ENCODE assay signal across 22 cellular contexts in genomic region chr15:54373332-54373731, GRCh38.
A peak's percentile ranks its signal among the peaks of the same experiment; 100 is the strongest.
DNase-seq lines count a peak whose midpoint lies in the region; ATAC-seq and TF ChIP-seq lines count a peak whose summit lies in the region.
"Had no signal": no experiment of that assay in that cellular context is flagged by ENCODE, and none has a peak within 500 bp of the region (broad histone marks: within the 10 kb centered on the region; RNA-seq: fewer than 3 reads in every experiment).

No MANE protein-coding gene starts in this region.

- no peak for TF ChIP-seq POLR2A in thyroid gland (IDR thresholded peaks at IDR 0.05)

- no peaks in the 10 kb centered on the region for H3K79me2 ChIP-seq in parathyroid adenoma

- H3K9ac ChIP-seq in parathyroid adenoma: no peak overlapping the region
- H3K9ac ChIP-seq: BLaER1 had no signal

- H2AFZ ChIP-seq in parathyroid adenoma: peak overlapping the region; percentile 5

- H3K4me2 ChIP-seq in parathyroid adenoma (ENCODE audit: low read length): no peak overlapping the region
- H3K4me2 ChIP-seq: BLaER1 had no signal

- 97 to 100% methylated on average over 1 to 2 of the region's 2 CpGs for WGBS in thyroid gland, 2 donors

- H3K9me3 ChIP-seq in parathyroid adenoma (ENCODE audit: control insufficient read depth, low read length) (no peaks in the 10 kb centered on the region), upper lobe of right lung (no peaks in the 10 kb centered on the region), thyroid gland (no peaks in the 10 kb centered on the region)
- H3K9me3 ChIP-seq: BE2C had no signal

- H3K4me1 ChIP-seq in parathyroid adenoma (no peaks in the 10 kb centered on the region), upper lobe of right lung (no peaks in the 10 kb centered on the region), thyroid gland (no peaks in the 10 kb centered on the region)
- H3K4me1 ChIP-seq: BE2C, BLaER1 had no signal

- DNase-seq in NCI-H446 treated with DMSO at 0.1 percent for 48 hours (lab: John Stamatoyannopoulos, UW) (peak; percentile 16), upper lobe of right lung (no peak), thyroid gland (no peak)
- DNase-seq: 8988T; ACHN; BE2C; C1 segment of cervical spinal cord; CD4-positive, alpha-beta memory T cell; CD4-positive, CD25-positive, alpha-beta regulatory T cell; CD8-positive, alpha-beta memory T cell; COR-L47; DMS 273 treated with DMSO at 0.1 percent for 48 hours; DMS153; DMS53; DMS79; DND-41; EL; GDM1 had no signal

- H3K27ac ChIP-seq in parathyroid adenoma (no peak overlapping the region), upper lobe of right lung (no peak overlapping the region), thyroid gland (no peak overlapping the region)
- H3K27ac ChIP-seq: BLaER1 had no signal

- TF ChIP-seq CTCF in parathyroid adenoma (IDR thresholded peaks at IDR 0.05): no peak
- TF ChIP-seq CTCF in upper lobe of right lung (IDR thresholded peaks at IDR 0.05): no peak
- TF ChIP-seq CTCF in thyroid gland (IDR thresholded peaks at IDR 0.05): no peak

- ATAC-seq in upper lobe of right lung (peak; percentile 24), HG02981 (IDR thresholded peaks at IDR 0.05; ENCODE audit: unreplicated experiment) (no peak)
- ATAC-seq: GM12878 had no signal

- H3K27me3 ChIP-seq in parathyroid adenoma (ENCODE audit: control insufficient read depth, insufficient read depth, low read length): no peaks in the 10 kb centered on the region
- H3K27me3 ChIP-seq in upper lobe of right lung: peaks cover 3% of the 10 kb centered on the region
- H3K27me3 ChIP-seq in thyroid gland: no peaks in the 10 kb centered on the region
- H3K27me3 ChIP-seq: BE2C, BLaER1 had no signal

- H3K4me3 ChIP-seq in parathyroid adenoma (ENCODE audit: low read depth, low read length) (no peak overlapping the region), upper lobe of right lung (no peak overlapping the region), thyroid gland (replicated peaks in 1 of 3) (no peak overlapping the region)
- H3K4me3 ChIP-seq: BLaER1, GM12878 had no signal

- H3K36me3 ChIP-seq in parathyroid adenoma (ENCODE audit: control insufficient read depth, insufficient read depth, low read length): no peaks in the 10 kb centered on the region
- H3K36me3 ChIP-seq in upper lobe of right lung: no peaks in the 10 kb centered on the region
- H3K36me3 ChIP-seq in thyroid gland: no peaks in the 10 kb centered on the region
- H3K36me3 ChIP-seq: BE2C, BLaER1 had no signal

- intact Hi-C loops in upper lobe of right lung (cut with DNase I) (loop anchor here (10.0 kb wide), 1 partner anchor 1179 kb away; no protein-coding TSS in a partner anchor), thyroid gland (cut with DNase I) (no loop called here)
